ENCODE assay signal across 10 cellular contexts in the genomic region with DNA sequence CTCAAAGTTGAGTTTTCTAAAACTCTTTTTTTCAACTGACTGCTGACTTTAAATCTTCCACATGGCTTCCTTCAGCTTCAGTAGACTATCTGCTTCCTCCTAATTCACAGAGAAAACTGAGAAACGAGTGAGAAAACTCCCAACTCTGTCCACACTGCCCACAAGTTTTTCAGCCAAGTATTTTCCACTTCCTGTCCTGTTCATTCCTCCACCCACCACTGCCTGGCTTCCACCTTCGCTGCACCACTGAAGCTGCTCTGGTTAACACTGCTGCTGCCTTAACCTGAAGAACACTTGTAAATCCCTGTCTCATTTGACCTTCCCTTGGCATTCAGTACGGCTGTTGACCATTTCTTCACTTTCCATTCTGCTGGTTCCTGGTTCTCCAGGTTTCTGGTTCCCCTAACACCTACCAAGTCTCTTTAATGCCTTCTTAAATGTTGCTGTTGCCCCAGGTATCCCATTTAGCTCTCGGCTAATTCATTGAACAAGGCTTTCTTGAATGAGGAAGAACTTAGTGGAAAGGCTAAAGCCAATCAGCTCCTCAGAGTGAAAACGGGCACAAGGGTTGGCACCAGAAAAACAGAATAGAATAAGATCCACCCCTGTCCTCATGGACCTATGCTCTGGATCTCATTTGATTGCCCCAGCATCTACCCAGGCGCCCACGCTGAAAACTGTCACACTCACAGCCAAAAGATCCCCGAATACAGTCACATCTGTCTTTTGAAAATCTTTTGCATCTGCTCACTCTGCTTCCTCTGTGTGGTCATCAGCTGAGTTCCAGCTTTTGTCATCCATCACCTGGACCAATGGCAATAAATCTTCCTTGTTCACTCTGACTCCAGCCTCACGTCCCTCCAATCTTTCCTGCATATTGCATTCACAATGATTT.
DNase-seq lines count a peak whose midpoint lies in the region; ATAC-seq and TF ChIP-seq lines count a peak whose summit lies in the region.
"Had no signal": no experiment of that assay in that cellular context is flagged by ENCODE, and none has a peak within 500 bp of the region (broad histone marks: within the 10 kb centered on the region; RNA-seq: fewer than 3 reads in every experiment).

No MANE protein-coding gene starts in this region.

- no peak overlapping the region for H3K27ac Mint-ChIP-seq in memory B cell
- H3K27ac Mint-ChIP-seq in osteocyte (ENCODE audit: unreplicated experiment): no peak overlapping the region

- H3K4me1 Mint-ChIP-seq in memory B cell (peaks cover 12% of the 10 kb centered on the region), osteocyte (ENCODE audit: unreplicated experiment) (no peaks in the 10 kb centered on the region)

- H3K9me3 Mint-ChIP-seq in memory B cell: no peaks in the 10 kb centered on the region
- no peaks in the 10 kb centered on the region for H3K9me3 Mint-ChIP-seq in osteocyte (ENCODE audit: unreplicated experiment)

- peak; percentile 28 for ATAC-seq in GM18498 (IDR thresholded peaks at IDR 0.05; ENCODE audit: unreplicated experiment)
- peak; percentile 17 for ATAC-seq in GM21825 (IDR thresholded peaks at IDR 0.05; ENCODE audit: unreplicated experiment)
- ATAC-seq in memory B cell (ENCODE audit: low read depth): peak; percentile 43
- ATAC-seq in GM18520 (IDR thresholded peaks at IDR 0.05; ENCODE audit: unreplicated experiment): no peak
- ATAC-seq in HG03025 (IDR thresholded peaks at IDR 0.05; ENCODE audit: low FRiP score, unreplicated experiment): no peak

- H3K4me3 Mint-ChIP-seq in memory B cell: no peak overlapping the region
- no peak overlapping the region for H3K4me3 Mint-ChIP-seq in osteocyte (ENCODE audit: unreplicated experiment)

- no peaks in the 10 kb centered on the region for H3K36me3 Mint-ChIP-seq in memory B cell
- no peaks in the 10 kb centered on the region for H3K36me3 Mint-ChIP-seq in osteocyte (ENCODE audit: unreplicated experiment)

- H3K27me3 Mint-ChIP-seq in memory B cell (no peaks in the 10 kb centered on the region), osteocyte (ENCODE audit: unreplicated experiment) (no peaks in the 10 kb centered on the region)

- DNase-seq in RPMI7951 (ENCODE audit: low read depth) (peak; percentile 28), memory B cell (ENCODE audit: low spot score in 2 of 2) (no peak), H4 (ENCODE audit: low spot score) (no peak), osteocyte (ENCODE audit: extremely low spot score, unreplicated experiment) (no peak)
- DNase-seq: aorta, NCI-H510A treated with DMSO at 0.1 percent for 48 hours had no signal

- TF ChIP-seq CTCF in osteocyte (IDR thresholded peaks at IDR 0.05): no peak

Comparison
In these comparisons a context has a peak if more than half of its experiments do, and no peak if none do; other contexts are left out.
1. ATAC-seq: peak in GM18498 (single experiment), GM21825 (single experiment) and memory B cell (single experiment); none in GM18520 (single experiment) and HG03025 (single experiment).